Comparison of ENCODE assay signal across 8 cellular contexts in the genomic region with DNA sequence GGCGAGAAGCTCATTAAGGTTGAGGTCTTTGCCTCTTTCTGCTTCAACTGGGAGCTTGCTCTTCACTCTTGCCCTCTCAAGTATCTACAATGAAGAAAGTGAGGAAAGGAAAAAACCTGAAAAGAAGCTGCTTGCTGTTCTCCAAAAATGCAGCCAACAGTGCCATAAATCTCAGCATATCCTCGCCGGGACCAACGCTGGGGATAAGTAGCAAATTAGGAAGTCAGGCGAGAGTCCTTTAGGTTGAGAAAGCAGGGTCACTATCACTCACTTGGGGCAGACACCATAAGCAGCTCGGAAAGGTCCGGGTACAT. TPM values are rescaled to one million over a fixed set of nuclear protein-coding genes. Genes with fewer than 3 reads are reported as not detected.
DNase-seq lines count a peak whose midpoint lies in the region; ATAC-seq and TF ChIP-seq lines count a peak whose summit lies in the region.

No MANE protein-coding gene starts in this region.

- CTCF ChIA-PET in AG04450 (lab: Charles Lee) = interaction anchor here (1.1 to 1.8 kb wide), 3 partner anchors 10 to 822 kb away, joined by 3 to 16 read pairs (median 4); partner anchors contain the start of gene WDR70
- CTCF ChIA-PET in T-cell (lab: Charles Lee) = interaction anchor here (0.5 to 2.7 kb wide), 5 partner anchors 9 to 1071 kb away, joined by 3 to 28 read pairs (median 4); partner anchors contain the start of gene WDR70 (in 1 of the 2)
- CTCF ChIA-PET in GM10248 (lab: Yijun Ruan, JAX) = interaction anchor here (1.6 to 2.0 kb wide), 2 partner anchors 8 to 28 kb away, joined by 3 to 8 read pairs; partner anchors contain the start of gene WDR70

- peak overlapping the region; percentile 97 to 99 (median 98) for H3K4me3 Mint-ChIP-seq in T-cell
- peak overlapping the region; percentile 95 for H3K4me3 Mint-ChIP-seq in stimulated activated memory B cell treated with anti-CD40 and anti-IgM and Interleukin-4, amounts not matched to agents 10 μg/mL and 1 μg/mL and 100 μg/mL, for 72 hours

- H3K4me3 ChIP-seq in AG04450 (ENCODE audit: low read depth, low read length) = peak overlapping the region; percentile 99
- peak overlapping the region; percentile 60 to 69 for H3K4me3 ChIP-seq in gastroesophageal sphincter

- TF ChIP-seq EP300 in gastroesophageal sphincter (IDR thresholded peaks at IDR 0.05) = no peak

- H3K9me3 ChIP-seq in AG04450 (ENCODE audit: control insufficient read depth, insufficient read depth, low read length) (no peaks in the 10 kb centered on the region), gastroesophageal sphincter (no peaks in the 10 kb centered on the region)

- WGBS in gastroesophageal sphincter (ENCODE audit: low coverage in 1 of 2), 2 donors = 0% methylated on average over 5 to 6 of the region's 7 CpGs

- peaks cover 3 to 54% (median 17%) of the 10 kb centered on the region in 3 donors for H3K4me1 ChIP-seq in gastroesophageal sphincter

- peak overlapping the region; percentile 94 to 96 for H3K27ac Mint-ChIP-seq in T-cell
- H3K27ac Mint-ChIP-seq in stimulated activated memory B cell treated with anti-CD40 and anti-IgM and Interleukin-4, amounts not matched to agents 10 μg/mL and 1 μg/mL and 100 μg/mL, for 72 hours = peak overlapping the region; percentile 87

- POLR2A ChIA-PET in AG04450 (lab: Yijun Ruan, JAX) = interaction anchor here (0.6 to 1.6 kb wide), 4 partner anchors 9 to 796 kb away, joined by 3 to 17 read pairs (median 4); partner anchors contain the start of gene WDR70
- POLR2A ChIA-PET in T-cell (lab: Charles Lee) = interaction anchor here (0.5 to 1.5 kb wide), 8 partner anchors 8 to 1209 kb away, joined by 3 to 23 read pairs (median 4); partner anchors contain the start of genes NIPBL (in 1 of the 2) and WDR70 (in 1 of the 2)
- POLR2A ChIA-PET in GM10248 (lab: Yijun Ruan, JAX) = interaction anchor here (0.8 to 1.5 kb wide), 3 partner anchors 9 to 353 kb away, joined by 4 to 13 read pairs (median 5); partner anchors contain the start of gene WDR70

- DNase-seq in AG04450 (ENCODE audit: low read depth, low spot score) = no peak
- no peak for DNase-seq in T-cell
- DNase-seq in dedifferentiated amniotic fluid mesenchymal stem cell (ENCODE audit: extremely low spot score) = no peak
- DNase-seq in GM10248 (ENCODE audit: extremely low spot score) = no peak
- no peak for DNase-seq in amygdala (lab: John Stamatoyannopoulos, UW)

- ATAC-seq in GM21717 (IDR thresholded peaks at IDR 0.05; ENCODE audit: unreplicated experiment) (peak; percentile 42), T-cell (replicated peaks in 1 of 4) (peak in 1 of 4 experiments; percentile 41), gastroesophageal sphincter (no peak)
- ATAC-seq in stimulated activated memory B cell treated with anti-CD40 and anti-IgM and Interleukin-4, amounts not matched to agents 10 μg/mL and 1 μg/mL and 100 μg/mL, for 72 hours = peak; percentile 68

- H3K27ac ChIP-seq in AG04450 (ENCODE audit: low read depth, low read length) = peak overlapping the region; percentile 39
- H3K27ac ChIP-seq in gastroesophageal sphincter = peak overlapping the region; percentile 68 to 89 (median 88)

- no peaks in the 10 kb centered on the region for H3K36me3 ChIP-seq in gastroesophageal sphincter

- TF ChIP-seq POLR2A in gastroesophageal sphincter (IDR thresholded peaks at IDR 0.05) = no peak

- no peaks in the 10 kb centered on the region for H3K27me3 ChIP-seq in AG04450 (ENCODE audit: control insufficient read depth, insufficient read depth, low read length)
- H3K27me3 ChIP-seq in gastroesophageal sphincter = no peaks in the 10 kb centered on the region

- H3K4me1 Mint-ChIP-seq in T-cell = peaks cover 39 to 48% (median 40%) of the 10 kb centered on the region in 3 donors
- H3K4me1 Mint-ChIP-seq in stimulated activated memory B cell treated with anti-CD40 and anti-IgM and Interleukin-4, amounts not matched to agents 10 μg/mL and 1 μg/mL and 100 μg/mL, for 72 hours = peaks cover 51% of the 10 kb centered on the region

- no peaks in the 10 kb centered on the region for H3K9me3 Mint-ChIP-seq in T-cell
- H3K9me3 Mint-ChIP-seq in stimulated activated memory B cell treated with anti-CD40 and anti-IgM and Interleukin-4, amounts not matched to agents 10 μg/mL and 1 μg/mL and 100 μg/mL, for 72 hours = no peaks in the 10 kb centered on the region

- TF ChIP-seq CTCF in AG04450 (IDR thresholded peaks at IDR 0.05; ENCODE audit: low read depth, low read length) (no peak), gastroesophageal sphincter (IDR thresholded peaks at IDR 0.05) (no peak), GM10248 (IDR thresholded peaks at IDR 0.05; ENCODE audit: control extremely low read depth, extremely low read depth, low read depth, missing control alignments) (no peak)

- peaks cover 5% of the 10 kb centered on the region for H3K36me3 Mint-ChIP-seq in T-cell
- H3K36me3 Mint-ChIP-seq in stimulated activated memory B cell treated with anti-CD40 and anti-IgM and Interleukin-4, amounts not matched to agents 10 μg/mL and 1 μg/mL and 100 μg/mL, for 72 hours = no peaks in the 10 kb centered on the region

- no peaks in the 10 kb centered on the region for H3K27me3 Mint-ChIP-seq in T-cell
- no peaks in the 10 kb centered on the region for H3K27me3 Mint-ChIP-seq in stimulated activated memory B cell treated with anti-CD40 and anti-IgM and Interleukin-4, amounts not matched to agents 10 μg/mL and 1 μg/mL and 100 μg/mL, for 72 hours

RNA-seq across cellular contexts. Expression of gene NUP155, which starts 0.4 kb away (rescaled TPM):
- polyA plus RNA-seq in AG04450 (2011; rRNA removed) = 15.1 and 18.5 TPM in 2 replicates
- 40.6 and 51.5 TPM in 2 replicates for polyA minus RNA-seq in AG04450 (2011; rRNA and poly(A)+ RNA removed)
- total RNA-seq in T-cell (10 to 100 TPM; 23.9 to 28.0 (median 25.7) TPM), gastroesophageal sphincter (10 to 100 TPM; 15.6 to 22.3 (median 18.8) TPM)

RNA-seq across cellular contexts. Expression of gene WDR70, which starts 8.6 kb away (rescaled TPM):
- polyA plus RNA-seq in AG04450 (2011; rRNA removed) = 28.7 and 38.5 TPM in 2 replicates
- polyA minus RNA-seq in AG04450 (2011; rRNA and poly(A)+ RNA removed) = 15.2 and 30.9 TPM in 2 replicates
- total RNA-seq in T-cell (10 to 100 TPM; 30.1 to 44.6 (median 37.5) TPM), gastroesophageal sphincter (10 to 100 TPM; 15.5 to 24.3 (median 22.2) TPM)
